In the genomic region with DNA sequence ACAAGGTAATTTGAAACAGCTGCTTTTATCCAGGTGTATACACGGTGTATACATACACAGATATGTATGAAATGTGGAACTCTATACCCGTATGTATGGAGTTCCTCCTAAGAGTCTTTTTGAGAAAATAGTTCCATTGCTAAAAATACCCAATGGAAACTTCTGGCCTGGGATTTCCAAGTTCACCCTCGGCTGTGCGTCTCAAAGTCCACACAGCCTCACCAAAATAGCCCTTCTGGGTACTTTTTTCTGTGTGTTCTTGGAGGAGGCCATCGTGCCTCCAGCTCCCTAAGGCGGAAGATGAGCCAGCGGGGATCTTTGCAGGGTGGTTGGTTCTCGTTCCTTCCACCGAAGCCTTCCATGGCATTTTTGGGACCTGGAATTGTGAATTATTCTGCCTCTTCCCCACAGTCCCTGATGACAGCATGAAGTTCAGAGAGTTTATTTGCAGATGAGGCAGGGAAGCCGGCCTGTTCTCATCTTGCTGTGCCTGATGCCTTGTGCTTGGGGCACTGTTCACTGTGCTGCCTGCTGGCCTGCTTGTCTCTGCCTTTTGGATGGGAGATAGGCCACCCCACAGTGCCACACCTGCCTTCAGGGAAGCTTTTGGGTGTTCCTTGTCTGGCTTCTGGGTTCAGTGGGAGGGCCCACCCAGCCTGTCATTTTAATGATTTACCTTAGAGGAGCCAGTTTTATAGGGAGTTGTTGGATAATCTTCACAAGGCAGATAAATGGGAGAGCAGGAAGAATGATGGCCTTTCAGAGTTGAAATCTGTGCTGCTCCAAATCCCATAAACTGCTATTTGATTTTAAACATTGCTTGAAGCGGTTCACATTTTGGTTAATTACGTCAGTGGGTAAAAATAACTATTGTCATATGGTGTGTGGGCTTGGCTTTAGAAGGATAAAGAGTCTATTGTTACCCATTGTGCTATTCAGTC, we compare ENCODE assay signal across 8 cellular contexts.
DNase-seq lines count a peak whose midpoint lies in the region; ATAC-seq lines count a peak whose summit lies in the region.

No MANE protein-coding gene starts in this region.

- no peak overlapping the region for H2BK120ac ChIP-seq in neuronal stem cell (ENCODE audit: low read depth, low read length)

- peaks cover 12 to 17% of the 10 kb centered on the region in 2 donors for H3K4me1 ChIP-seq in neuronal stem cell (ENCODE audit: control insufficient read depth in 2 of 2, insufficient read depth in 1 of 2, low read depth in 1 of 2, low read length in 2 of 2)

- peak; percentile 10 for DNase-seq in NCI-H345 (lab: John Stamatoyannopoulos, UW)
- no peak for DNase-seq in NCI-H345 treated with DMSO at 0.1 percent for 48 hours (lab: John Stamatoyannopoulos, UW; ENCODE audit: unreplicated experiment)
- peak; percentile 95 for DNase-seq in SW480 (ENCODE audit: low spot score)
- DNase-seq in hippocampal formation (lab: John Stamatoyannopoulos, UW): peak; percentile 52 to 88
- DNase-seq in stimulated activated CD8-positive, alpha-beta memory T cell treated with anti-CD3 and anti-CD28 coated beads, Interleukin-4, amount 100 ng/mL, for 48 hours: peak; percentile 22
- DNase-seq in stimulated activated CD4-positive, alpha-beta T cell treated with anti-CD3 and anti-CD28 coated beads, Interleukin-4, amount 100 ng/mL, for 4 hours: no peak
- DNase-seq in neuronal stem cell (ENCODE audit: low spot score): no peak

- H3K4me2 ChIP-seq in neuronal stem cell (ENCODE audit: insufficient read depth, low read length, poor library complexity, severe bottlenecking): no peak overlapping the region

- no peaks in the 10 kb centered on the region for H3K27me3 ChIP-seq in neuronal stem cell (ENCODE audit: control insufficient read depth in 3 of 3, insufficient read depth in 3 of 3, low read depth in 1 of 3, low read length in 3 of 3)

- no peak overlapping the region for H2BK15ac ChIP-seq in neuronal stem cell (ENCODE audit: low read length)

- H2BK12ac ChIP-seq in neuronal stem cell (ENCODE audit: low read length): no peak overlapping the region

- no peak overlapping the region for H2AFZ ChIP-seq in neuronal stem cell (ENCODE audit: low read length)

- no peaks in the 10 kb centered on the region for H3K36me3 ChIP-seq in neuronal stem cell (replicated peaks in 1 of 2; ENCODE audit: control insufficient read depth in 2 of 2, insufficient read depth in 2 of 2, low read length in 2 of 2)

- H3K27ac ChIP-seq in neuronal stem cell (replicated peaks; ENCODE audit: low read length): no peak overlapping the region

- H2AK5ac ChIP-seq in neuronal stem cell (ENCODE audit: low read depth, low read length): no peak overlapping the region

- no CpG with 5 or more reads among the region's 12 CpGs for WGBS in neuronal stem cell (ENCODE audit: extremely low coverage in 2 of 2, insufficient read length in 2 of 2, insufficient replicate concordance in 1 of 2), 2 donors

- H3K4ac ChIP-seq in neuronal stem cell (ENCODE audit: low read length): no peak overlapping the region

- H3K9me3 ChIP-seq in neuronal stem cell (replicated peaks in 1 of 2; ENCODE audit: control insufficient read depth in 2 of 2, insufficient read depth in 1 of 2, low read depth in 1 of 2, low read length in 2 of 2): no peaks in the 10 kb centered on the region

- H4K91ac ChIP-seq in neuronal stem cell (ENCODE audit: low read depth, low read length, poor library complexity): no peak overlapping the region

- H3K9ac ChIP-seq in neuronal stem cell (ENCODE audit: low read depth, low read length, poor library complexity): no peak overlapping the region

- no peak overlapping the region for H3K23ac ChIP-seq in neuronal stem cell (ENCODE audit: low read depth, low read length, poor library complexity)

- H4K8ac ChIP-seq in neuronal stem cell (ENCODE audit: low read depth, low read length): no peak overlapping the region

- no peak overlapping the region for H3K18ac ChIP-seq in neuronal stem cell (ENCODE audit: low read length)

- H3K14ac ChIP-seq in neuronal stem cell (ENCODE audit: low read length): no peak overlapping the region

- H3K4me3 ChIP-seq in neuronal stem cell (ENCODE audit: low read length in 2 of 2): no peak overlapping the region

- peaks cover 3% of the 10 kb centered on the region for H3K79me1 ChIP-seq in neuronal stem cell (ENCODE audit: low read depth, low read length)

- no peak for ATAC-seq in GM21528 (IDR thresholded peaks at IDR 0.05; ENCODE audit: low FRiP score, unreplicated experiment)

- no peak overlapping the region for H2BK5ac ChIP-seq in neuronal stem cell (ENCODE audit: low read length)

Comparison
In these comparisons a context has a peak if more than half of its experiments do, and no peak if none do; other contexts are left out.
1. DNase-seq: peak in NCI-H345 (single experiment), SW480 (single experiment), hippocampal formation (2 of 2) and stimulated activated CD8-positive, alpha-beta memory T cell treated with anti-CD3 and anti-CD28 coated beads, Interleukin-4, amount 100 ng/mL, for 48 hours (single experiment); none in NCI-H345 treated with DMSO at 0.1 percent for 48 hours (single experiment), stimulated activated CD4-positive, alpha-beta T cell treated with anti-CD3 and anti-CD28 coated beads, Interleukin-4, amount 100 ng/mL, for 4 hours (0 of 2) and neuronal stem cell (single experiment).